In genomic region chr2:196169521-196169920, GRCh38 we compare ENCODE assay signal across 8 cellular contexts. TPM values are rescaled to one million over a fixed set of nuclear protein-coding genes. Genes with fewer than 3 reads are reported as not detected.
DNase-seq lines count a peak whose midpoint lies in the region; ATAC-seq and TF ChIP-seq lines count a peak whose summit lies in the region.

No MANE protein-coding gene starts in this region.

- TF ChIP-seq CTCF in AG09309 (IDR thresholded peaks at IDR 0.05; ENCODE audit: control insufficient read depth, insufficient read depth, low read depth, low read length, missing control alignments) = no peak
- no peak for TF ChIP-seq CTCF in mucosa of descending colon (IDR thresholded peaks at IDR 0.05)

- H3K4me3 ChIP-seq in AG09309 (ENCODE audit: control insufficient read depth, low read depth, low read length) (peak overlapping the region; percentile 76), HUES6 (ENCODE audit: low read depth, low read length) (peak overlapping the region; percentile 79), mucosa of descending colon (peak overlapping the region; percentile 60)

- intact Hi-C loops in mucosa of descending colon (cut with DNase I, micrococcal nuclease) = no loop called here
- intact Hi-C loops in head of caudate nucleus (cut with DNase I) = no loop called here

- DNase-seq in AG09309 (ENCODE audit: low read depth) (no peak), amniotic epithelial cell (ENCODE audit: low read depth) (peak; percentile 24), mucosa of descending colon (no peak), head of caudate nucleus (no peak), H4 (ENCODE audit: low spot score) (no peak)

- no peaks in the 10 kb centered on the region for H3K9me3 ChIP-seq in HUES6 (ENCODE audit: control insufficient read depth, insufficient read depth, low read depth, low read length)
- H3K9me3 ChIP-seq in mucosa of descending colon = no peaks in the 10 kb centered on the region

- no peaks in the 10 kb centered on the region for H3K36me3 ChIP-seq in HUES6 (ENCODE audit: control insufficient read depth, insufficient read depth, low read length)
- no peaks in the 10 kb centered on the region for H3K36me3 ChIP-seq in mucosa of descending colon (ENCODE audit: low read depth)

- peaks cover 43% of the 10 kb centered on the region for H3K4me1 ChIP-seq in HUES6 (ENCODE audit: control insufficient read depth, insufficient read depth, low read length)
- peaks cover 6% of the 10 kb centered on the region for H3K4me1 ChIP-seq in mucosa of descending colon (ENCODE audit: low read depth)

- H3K9ac ChIP-seq in HUES6 (ENCODE audit: low read length) = no peak overlapping the region

- H3K27me3 ChIP-seq in HUES6 (ENCODE audit: control insufficient read depth, insufficient read depth, low read length) = peaks cover 19% of the 10 kb centered on the region

- ATAC-seq in mucosa of descending colon (no peak), GM19035 (IDR thresholded peaks at IDR 0.05; ENCODE audit: unreplicated experiment) (no peak), HG02884 (IDR thresholded peaks at IDR 0.05; ENCODE audit: unreplicated experiment) (no peak)

- no peak overlapping the region for H3K27ac ChIP-seq in HUES6 (ENCODE audit: low read depth, low read length)

RNA-seq across cellular contexts. Expression of gene STK17B, which starts 1.9 kb away (rescaled TPM):
- 10 to 100 TPM; 30.3 to 55.7 (median 55.1) TPM for total RNA-seq in mucosa of descending colon
- total RNA-seq in H4 (2014; rRNA removed; shearing (Covaris generic)) = 15.9 and 19.8 TPM in 2 replicates
